ENCODE assay signal across 13 cellular contexts in genomic region chr10:774661-775244, GRCh38.
"Had no signal": no experiment of that assay in that cellular context is flagged by ENCODE, and none has a peak within 500 bp of the region (broad histone marks: within the 10 kb centered on the region; RNA-seq: fewer than 3 reads in every experiment).

No MANE protein-coding gene starts in this region.

- H3K9me3 ChIP-seq: suprapubic skin, uterus had no signal

- H3K4me1 ChIP-seq: foreskin keratinocyte, lower lobe of right lung, uterus had no signal

- ATAC-seq: activated CD8-positive, alpha-beta T cell treated with anti-CD3 and anti-CD28 coated beads, Interleukin-2, amount 10 ng/mL, durations not matched to agents 7 days and 5 days; lower lobe of right lung; T-helper 17 cell had no signal

- H3K4me3 ChIP-seq: lower lobe of right lung, suprapubic skin, uterus had no signal

- H3K36me3 ChIP-seq: lower lobe of right lung, suprapubic skin, uterus had no signal

- H3K27me3 ChIP-seq: foreskin keratinocyte, uterus had no signal

- DNase-seq: activated CD4-positive, alpha-beta T cell treated with anti-CD3 and anti-CD28 coated beads for 48 hours; activated CD4-positive, CD25-positive, alpha-beta regulatory T cell; activated CD8-positive, alpha-beta T cell treated with anti-CD3 and anti-CD28 coated beads, Interleukin-2, amount 10 ng/mL, durations not matched to agents 7 days and 5 days; activated gamma-delta T cell treated with Interleukin-2 at 50 U/mL for 16 hours; central memory CD4-positive, alpha-beta T cell; effector memory CD4-positive, alpha-beta T cell; foreskin keratinocyte; naive B cell; stimulated activated CD4-positive, alpha-beta T cell treated with anti-CD3 and anti-CD28 coated beads, Interleukin-12 subunit alpha, Interleukin-12 subunit beta, amount 100 ng/mL, for 4 hours; T-helper 17 cell; uterus had no signal

- H3K27ac ChIP-seq: foreskin keratinocyte, lower lobe of right lung, suprapubic skin, uterus had no signal
